In genomic region chr11:67584205-67584880, GRCh38 we compare ENCODE assay signal across 8 cellular contexts. TPM values are rescaled to one million over a fixed set of nuclear protein-coding genes. Genes with fewer than 3 reads are reported as not detected.
DNase-seq lines count a peak whose midpoint lies in the region; ATAC-seq and TF ChIP-seq lines count a peak whose summit lies in the region.

No MANE protein-coding gene starts in this region.

- H3K9ac ChIP-seq in colonic mucosa (ENCODE audit: low read depth in 2 of 2, low read length in 2 of 2): peak overlapping the region; percentile 91 to 94

- no peaks in the 10 kb centered on the region for H3K27me3 ChIP-seq in colonic mucosa

- no peaks in the 10 kb centered on the region for H3K9me3 ChIP-seq in T-helper 17 cell (ENCODE audit: control insufficient read depth, low read length, poor library complexity, severe bottlenecking)
- H3K9me3 ChIP-seq in colonic mucosa: no peaks in the 10 kb centered on the region

- TSS peak; percentile 58 for BruUV-seq in Calu3 (replicated peaks; lab: Mats Ljungman, UMichigan)

- H3K27ac ChIP-seq in colonic mucosa: peak overlapping the region; percentile 96

- no peaks in the 10 kb centered on the region for H3K36me3 ChIP-seq in colonic mucosa

- H3K27ac Mint-ChIP-seq in Calu3 (ENCODE audit: unreplicated experiment) (peak overlapping the region; percentile 60), T-helper 17 cell (peak overlapping the region; percentile 54)

- H3K9me3 Mint-ChIP-seq in Calu3 (ENCODE audit: low read depth, unreplicated experiment): no peaks in the 10 kb centered on the region

- H3K27me3 Mint-ChIP-seq in Calu3 (ENCODE audit: unreplicated experiment) (no peaks in the 10 kb centered on the region), T-helper 17 cell (peaks cover 9% of the 10 kb centered on the region)

- H3K4me1 ChIP-seq in colonic mucosa: no peaks in the 10 kb centered on the region

- no peak for TF ChIP-seq CTCF in Calu3 (IDR thresholded peaks at IDR 0.05; ENCODE audit: unreplicated experiment)
- TF ChIP-seq CTCF in colonic mucosa (IDR thresholded peaks at IDR 0.05): no peak

- H3K4me1 Mint-ChIP-seq in Calu3 (ENCODE audit: low read depth, unreplicated experiment) (peaks cover 55% of the 10 kb centered on the region), T-helper 17 cell (peaks cover 27% of the 10 kb centered on the region)

- H3K4me3 ChIP-seq in colonic mucosa: peak overlapping the region; percentile 81

- DNase-seq in Calu3 (peak; percentile 68), T-helper 17 cell (no peak), colonic mucosa (peak; percentile 88), left colon (peak; percentile 80 to 90), NCI-H748 treated with DMSO at 0.1 percent for 48 hours (lab: John Stamatoyannopoulos, UW) (no peak)
- DNase-seq in stimulated activated CD4-positive, alpha-beta T cell treated with anti-CD3 and anti-CD28 coated beads, Interleukin-15, amount 100 ng/mL, for 24 hours: peak; percentile 61

- peak overlapping the region; percentile 77 for H3K4me3 Mint-ChIP-seq in Calu3 (ENCODE audit: low read depth, unreplicated experiment)
- H3K4me3 Mint-ChIP-seq in T-helper 17 cell: peak overlapping the region; percentile 77

- ATAC-seq in HG03521 (IDR thresholded peaks at IDR 0.05; ENCODE audit: unreplicated experiment) (peak; percentile 6), T-helper 17 cell (peak; percentile 17), left colon (peak; percentile 80), GM19328 (IDR thresholded peaks at IDR 0.05; ENCODE audit: unreplicated experiment) (no peak)

- intact Hi-C loops in Calu3 (cut with micrococcal nuclease; ENCODE audit: unreplicated experiment) (no loop called here), colonic mucosa (cut with DNase I) (no loop called here), left colon (cut with DNase I, micrococcal nuclease) (no loop called here)

- H3K36me3 Mint-ChIP-seq in Calu3 (ENCODE audit: insufficient read depth, unreplicated experiment) (peaks cover 76% of the 10 kb centered on the region), T-helper 17 cell (ENCODE audit: low read depth) (no peaks in the 10 kb centered on the region)

- CTCF ChIA-PET in Calu3 (lab: Charles Lee): interaction anchor here (1.1 to 3.1 kb wide), 3 partner anchors 12 to 45 kb away, joined by 4 to 13 read pairs (median 9); partner anchors contain the start of gene NUDT8

RNA-seq across cellular contexts. Expression of gene GSTP1, which starts 0.7 kb away (rescaled TPM):
- total RNA-seq in Calu3 (2022) (777 and 838 TPM in 2 replicates), T-helper 17 cell (10 to 100 TPM; 67.8 to 79.7 TPM), colonic mucosa (100 to 1,000 TPM; 543 to 842 TPM), left colon (100 to 1,000 TPM; 323 to 390 TPM)

RNA-seq across cellular contexts. Expression of gene NDUFV1, which starts 22.4 kb away (rescaled TPM):
- 216 and 233 TPM in 2 replicates for total RNA-seq in Calu3 (2022)
- total RNA-seq in T-helper 17 cell: 100 to 1,000 TPM; 206 to 239 TPM
- 100 to 1,000 TPM; 329 to 361 TPM for total RNA-seq in colonic mucosa
- total RNA-seq in left colon: 100 to 1,000 TPM; 292 to 377 TPM

RNA-seq across cellular contexts. Expression of gene NUDT8, which starts 45.4 kb away (rescaled TPM):
- total RNA-seq in Calu3 (2022): 9.7 and 12.7 TPM in 2 replicates
- total RNA-seq in T-helper 17 cell: 1 to 10 TPM; 1.5 to 3.4 TPM
- 10 to 100 TPM; 35.1 to 52.5 TPM for total RNA-seq in colonic mucosa
- total RNA-seq in left colon: 10 to 100 TPM; 28.8 to 49.8 TPM

RNA-seq across cellular contexts. Expression of gene TBX10, which starts 55.2 kb away (rescaled TPM):
- total RNA-seq in Calu3 (2022): not detected in 2 replicates
- not detected for total RNA-seq in T-helper 17 cell
- 10 to 100 TPM in 1 of 2 donors, 1 to 10 TPM in 1; 7.8 to 19.3 TPM for total RNA-seq in colonic mucosa
- total RNA-seq in left colon: 10 to 100 TPM; 12.9 to 27.1 TPM

Comparison
In these comparisons a context has a peak if more than half of its experiments do, and no peak if none do; other contexts are left out.
1. DNase-seq: peak in Calu3 (single experiment), colonic mucosa (single experiment), left colon (2 of 2) and stimulated activated CD4-positive, alpha-beta T cell treated with anti-CD3 and anti-CD28 coated beads, Interleukin-15, amount 100 ng/mL, for 24 hours (single experiment); none in T-helper 17 cell (0 of 3) and NCI-H748 treated with DMSO at 0.1 percent for 48 hours (single experiment).